8 cellular contexts compared by ENCODE assay signal in the genomic region with DNA sequence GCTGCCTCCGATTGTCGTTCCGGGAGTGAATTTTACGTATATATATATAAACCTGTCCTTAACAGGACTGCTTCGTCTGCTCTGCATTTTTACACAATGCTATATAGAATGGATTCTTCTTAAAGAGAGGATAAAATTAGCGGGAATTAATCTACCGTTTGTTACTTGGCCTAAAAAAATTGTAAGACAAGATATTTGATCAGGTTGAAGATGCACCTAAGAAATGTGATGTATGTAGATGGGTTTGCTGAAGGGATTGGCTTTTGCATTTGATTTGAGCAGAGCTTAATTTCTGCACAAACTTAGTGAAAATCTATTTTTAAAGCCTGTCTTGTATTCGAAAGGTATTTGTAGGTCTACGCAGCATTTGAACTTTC. TPM values are rescaled to one million over a fixed set of nuclear protein-coding genes. Genes with fewer than 3 reads are reported as not detected.
DNase-seq lines count a peak whose midpoint lies in the region; ATAC-seq and TF ChIP-seq lines count a peak whose summit lies in the region.

No MANE protein-coding gene starts in this region.

- peaks cover 39% of the 10 kb centered on the region for H3K4me1 Mint-ChIP-seq in endodermal cell

- H2AFZ ChIP-seq in OCI-LY7 (ENCODE audit: low read length): peak overlapping the region; percentile 64; the same call in 1 of the 2 replicates
- peak overlapping the region; percentile 58 for H2AFZ ChIP-seq in neuron (ENCODE audit: low read depth, low read length)

- H3K9me2 ChIP-seq in OCI-LY7 (ENCODE audit: insufficient read depth, low read length): no peaks in the 10 kb centered on the region

- peak overlapping the region; percentile 86 for H3K4me3 Mint-ChIP-seq in endodermal cell

- H3K36me3 ChIP-seq in ES-I3 (ENCODE audit: insufficient read depth, low read length) (no peaks in the 10 kb centered on the region), OCI-LY7 (ENCODE audit: insufficient read depth, low read length) (peaks cover 21% of the 10 kb centered on the region), endodermal cell (ENCODE audit: control insufficient read depth, insufficient read depth, low read length) (no peaks in the 10 kb centered on the region), neuron (ENCODE audit: insufficient read depth, low read length) (no peaks in the 10 kb centered on the region)

- no peaks in the 10 kb centered on the region for H3K9me3 Mint-ChIP-seq in endodermal cell

- DNase-seq in OCI-LY7 (ENCODE audit: low spot score) (no peak), endodermal cell (no peak), NCI-H1048 (lab: John Stamatoyannopoulos, UW) (no peak), GM19238 (ENCODE audit: insufficient read length, low spot score) (no peak)

- H3K27ac ChIP-seq in OCI-LY7 (ENCODE audit: low read depth, low read length, poor library complexity, severe bottlenecking): peak overlapping the region; percentile 86
- peak overlapping the region; percentile 95 for H3K27ac ChIP-seq in endodermal cell (ENCODE audit: low read depth, low read length)

- 0% methylated on average over 4 to 8 of the region's 9 CpGs for WGBS in endodermal cell (ENCODE audit: insufficient coverage in 1 of 2, insufficient read length in 1 of 2), 2 experiments

- H3K27me3 Mint-ChIP-seq in endodermal cell (ENCODE audit: insufficient read depth): no peaks in the 10 kb centered on the region

- H3K4me1 ChIP-seq in ES-I3 (ENCODE audit: insufficient read depth, low read length) (peaks cover 20% of the 10 kb centered on the region), OCI-LY7 (ENCODE audit: insufficient read depth, low read length, poor library complexity, severe bottlenecking) (peaks cover 33% of the 10 kb centered on the region), endodermal cell (ENCODE audit: control insufficient read depth, insufficient read depth, low read length) (peaks cover 11% of the 10 kb centered on the region), neuron (ENCODE audit: insufficient read depth, low read length) (peaks cover 23% of the 10 kb centered on the region)

- H3K36me3 Mint-ChIP-seq in endodermal cell (ENCODE audit: low read depth): no peaks in the 10 kb centered on the region

- no peaks in the 10 kb centered on the region for H3K9me3 ChIP-seq in ES-I3 (ENCODE audit: control insufficient read depth, insufficient read depth, low read length)
- no peaks in the 10 kb centered on the region for H3K9me3 ChIP-seq in OCI-LY7 (ENCODE audit: low read length)
- no peaks in the 10 kb centered on the region for H3K9me3 ChIP-seq in endodermal cell (ENCODE audit: control insufficient read depth, low read length)
- no peaks in the 10 kb centered on the region for H3K9me3 ChIP-seq in neuron (ENCODE audit: low read length)

- POLR2A ChIA-PET in OCI-LY7 (lab: Charles Lee): interaction anchor here (1.1 to 1.4 kb wide), 3 partner anchors 8 to 185 kb away, joined by 3 to 5 read pairs (median 4); no protein-coding TSS in a partner anchor

- peak overlapping the region; percentile 86 for H3K9ac ChIP-seq in ES-I3 (ENCODE audit: low read depth, low read length)
- H3K9ac ChIP-seq in endodermal cell (ENCODE audit: extremely low read depth, low read length, poor library complexity, severe bottlenecking): peak overlapping the region; percentile 84

- CTCF ChIA-PET in OCI-LY7 (lab: Charles Lee; ENCODE audit: unreplicated experiment): no interaction called here

- no TSS peak for BruUV-seq in OCI-LY7 (replicated peaks; lab: Mats Ljungman, UMichigan)

- H3K27me3 ChIP-seq in endodermal cell (ENCODE audit: control insufficient read depth, insufficient read depth, low read length, poor library complexity, severe bottlenecking) (no peaks in the 10 kb centered on the region), neuron (ENCODE audit: insufficient read depth, low read length) (no peaks in the 10 kb centered on the region)

- intact Hi-C loops in OCI-LY7 (cut with micrococcal nuclease; ENCODE audit: unreplicated experiment): loop anchor here (5.0 to 10.0 kb wide), 3 partner anchors 145 to 858 kb away; a partner anchor contains a TSS

- ATAC-seq in HG03175 (IDR thresholded peaks at IDR 0.05; ENCODE audit: unreplicated experiment) (no peak), GM19328 (IDR thresholded peaks at IDR 0.05; ENCODE audit: unreplicated experiment) (no peak)

- peak overlapping the region; percentile 91 for H3K4me2 ChIP-seq in OCI-LY7 (ENCODE audit: low read length)

- peak overlapping the region; percentile 98 for H3K27ac Mint-ChIP-seq in endodermal cell

- TF ChIP-seq CTCF in OCI-LY7 (conservative IDR thresholded peaks at IDR 0.05; ENCODE audit: low read length): no peak
- TF ChIP-seq CTCF in endodermal cell (conservative IDR thresholded peaks at IDR 0.05): no peak

- peaks cover 28% of the 10 kb centered on the region for H4K20me1 ChIP-seq in OCI-LY7 (ENCODE audit: insufficient read depth, low read length)

- peak overlapping the region; percentile 91 for H3K4me3 ChIP-seq in OCI-LY7 (ENCODE audit: low read depth, low read length, poor library complexity, severe bottlenecking)
- peak overlapping the region; percentile 91 for H3K4me3 ChIP-seq in endodermal cell (ENCODE audit: low read length)
- peak overlapping the region; percentile 93 for H3K4me3 ChIP-seq in neuron (ENCODE audit: low read length)

- H3K79me2 ChIP-seq in OCI-LY7 (ENCODE audit: insufficient read depth, low read depth, low read length): peaks cover 64% of the 10 kb centered on the region

RNA-seq across cellular contexts. Expression of a gene that starts 1.0 kb away (rescaled TPM):
- total RNA-seq in OCI-LY7 (2014; rRNA removed; shearing (Covaris generic)): 48.5 and 67.5 TPM in 2 replicates
- 127 and 144 TPM in 2 replicates for total RNA-seq in OCI-LY7 (2022)
- total RNA-seq in endodermal cell: 100 to 1,000 TPM; 175 to 201 TPM
- polyA plus RNA-seq in endodermal cell (2013, experiment 1 of 2): 107 TPM
- polyA plus RNA-seq in endodermal cell (2013, experiment 2 of 2): 113 TPM

RNA-seq across cellular contexts. Expression of a gene that starts 58.0 kb away (rescaled TPM):
- total RNA-seq in OCI-LY7 (2014; rRNA removed; shearing (Covaris generic)): 0.77 and 1.1 TPM in 2 replicates
- total RNA-seq in OCI-LY7 (2022) (1.2 and 1.7 TPM in 2 replicates), endodermal cell (1 to 10 TPM in 1 of 2 donors, under 1 TPM in 1; 0.91 to 1.6 TPM)
- 0.14 TPM for polyA plus RNA-seq in endodermal cell (2013, experiment 1 of 2)
- polyA plus RNA-seq in endodermal cell (2013, experiment 2 of 2): 0.25 TPM
